In the genomic region with DNA sequence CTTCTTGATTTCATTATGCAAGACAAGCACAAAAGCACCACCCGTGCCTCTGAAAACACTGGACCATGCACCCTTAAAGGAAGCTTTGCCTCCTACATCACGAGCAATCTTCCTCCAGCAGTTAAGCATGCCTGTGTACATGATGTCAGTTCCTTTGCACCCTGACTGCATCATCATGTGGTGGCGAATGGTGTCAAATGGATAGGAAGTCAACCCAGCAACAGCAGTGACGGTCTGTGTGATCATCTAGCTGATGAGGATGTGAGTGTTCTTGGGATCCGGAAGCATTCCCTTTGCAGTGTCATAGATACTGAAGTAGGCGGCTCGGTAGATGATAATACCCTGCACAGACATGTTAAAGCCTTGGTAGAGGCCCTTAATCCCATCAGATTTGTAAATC, we compare ENCODE assay signal across 17 cellular contexts.
DNase-seq lines count a peak whose midpoint lies in the region; ATAC-seq, FAIRE-seq and TF ChIP-seq lines count a peak whose summit lies in the region.
"Had no signal": no experiment of that assay in that cellular context is flagged by ENCODE, and none has a peak within 500 bp of the region (broad histone marks: within the 10 kb centered on the region; RNA-seq: fewer than 3 reads in every experiment).

No MANE protein-coding gene starts in this region.

- ATAC-seq in foreskin keratinocyte (peak; percentile 86), GM21737 (IDR thresholded peaks at IDR 0.05; ENCODE audit: unreplicated experiment) (no peak)
- ATAC-seq in stimulated activated naive B cell treated with anti-CD40 and anti-IgM and Interleukin-4, amounts not matched to agents 10 μg/mL and 1 μg/mL and 100 μg/mL, for 72 hours (replicated peaks), result no peak
- ATAC-seq: GM12878 had no signal

- H3K27me3 Mint-ChIP-seq in stimulated activated naive B cell treated with anti-CD40 and anti-IgM and Interleukin-4, amounts not matched to agents 10 μg/mL and 1 μg/mL and 100 μg/mL, for 72 hours, result no peaks in the 10 kb centered on the region
- H3K27me3 Mint-ChIP-seq: CD4-positive, alpha-beta memory T cell had no signal

- FAIRE-seq in HTR-8/SVneo (lab: Jason Lieb, UNC), result peak; percentile 93
- FAIRE-seq: GM12878, GM19239, H54 had no signal

- no peaks in the 10 kb centered on the region for H3K36me3 Mint-ChIP-seq in stimulated activated naive B cell treated with anti-CD40 and anti-IgM and Interleukin-4, amounts not matched to agents 10 μg/mL and 1 μg/mL and 100 μg/mL, for 72 hours
- H3K36me3 Mint-ChIP-seq: CD4-positive, alpha-beta memory T cell had no signal

- no peak overlapping the region for H3K27ac Mint-ChIP-seq in stimulated activated naive B cell treated with anti-CD40 and anti-IgM and Interleukin-4, amounts not matched to agents 10 μg/mL and 1 μg/mL and 100 μg/mL, for 72 hours
- H3K27ac Mint-ChIP-seq: CD4-positive, alpha-beta memory T cell had no signal

- no peaks in the 10 kb centered on the region for H3K4me1 Mint-ChIP-seq in stimulated activated naive B cell treated with anti-CD40 and anti-IgM and Interleukin-4, amounts not matched to agents 10 μg/mL and 1 μg/mL and 100 μg/mL, for 72 hours
- H3K4me1 Mint-ChIP-seq: CD4-positive, alpha-beta memory T cell had no signal

- no peaks in the 10 kb centered on the region for H3K27me3 ChIP-seq in foreskin keratinocyte

- H3K9me3 Mint-ChIP-seq in stimulated activated naive B cell treated with anti-CD40 and anti-IgM and Interleukin-4, amounts not matched to agents 10 μg/mL and 1 μg/mL and 100 μg/mL, for 72 hours, result peaks cover 0 to 1% of the 10 kb centered on the region in 2 donors

- H3K4me3 Mint-ChIP-seq in stimulated activated naive B cell treated with anti-CD40 and anti-IgM and Interleukin-4, amounts not matched to agents 10 μg/mL and 1 μg/mL and 100 μg/mL, for 72 hours, result no peak overlapping the region
- H3K4me3 Mint-ChIP-seq: CD4-positive, alpha-beta memory T cell had no signal

- no peaks in the 10 kb centered on the region for H3K4me1 ChIP-seq in foreskin keratinocyte
- H3K4me1 ChIP-seq: HAP-1 had no signal

- DNase-seq in HTR-8/SVneo (ENCODE audit: insufficient read length, low spot score) (no peak), RKO (ENCODE audit: low spot score) (peak; percentile 59), foreskin keratinocyte (peak in 1 of 2 donors; percentile 14), NCI-H524 treated with DMSO at 0.1 percent for 48 hours (lab: John Stamatoyannopoulos, UW) (no peak)
- DNase-seq in stimulated activated naive B cell treated with anti-CD40 and anti-IgM and Interleukin-4, amounts not matched to agents 10 μg/mL and 1 μg/mL and 100 μg/mL, for 72 hours, result no peak
- DNase-seq: C1 segment of cervical spinal cord; Calu3; CD4-positive, alpha-beta memory T cell; COR-L47; DMS53; DMS79 treated with DMSO at 0.1 percent for 48 hours; GOT3 had no signal

- no peak overlapping the region for H3K27ac ChIP-seq in foreskin keratinocyte

- TF ChIP-seq CTCF in foreskin keratinocyte (conservative IDR thresholded peaks at IDR 0.05), result no peak
